Comparison of ENCODE assay signal across 23 cellular contexts in genomic region chr15:28271697-28272250, GRCh38.
"Had no signal": no experiment of that assay in that cellular context is flagged by ENCODE, and none has a peak within 500 bp of the region (broad histone marks: within the 10 kb centered on the region; RNA-seq: fewer than 3 reads in every experiment).

No MANE protein-coding gene starts in this region.

- FAIRE-seq: kidney had no signal

- ATAC-seq: effector memory CD8-positive, alpha-beta T cell; esophagus mucosa; gastrocnemius medialis; left colon; left ventricle myocardium superior; lower lobe of right lung; naive thymus-derived CD8-positive, alpha-beta T cell; right cardiac atrium; stimulated activated naive B cell treated with anti-CD40 and anti-IgM and Interleukin-4, amounts not matched to agents 10 μg/mL and 1 μg/mL and 100 μg/mL, for 72 hours; stimulated activated naive CD8-positive, alpha-beta T cell treated with anti-CD3 and anti-CD28 coated beads, Interleukin-15, amount 100 ng/mL, for 72 hours had no signal

- DNase-seq: colonic mucosa; effector memory CD8-positive, alpha-beta T cell; foreskin fibroblast; gastrocnemius medialis; head of caudate nucleus; kidney; left colon; left ventricle myocardium superior; lower lobe of right lung; naive thymus-derived CD8-positive, alpha-beta T cell; occipital lobe; ovary; right cardiac atrium; stimulated activated CD4-positive, alpha-beta T cell treated with anti-CD3 and anti-CD28 coated beads, Interleukin-15, amount 100 ng/mL, for 24 hours; stimulated activated CD4-positive, alpha-beta T cell treated with anti-CD3 and anti-CD28 coated beads, Interleukin-2, amount 100 ng/mL, for 48 hours; stimulated activated naive B cell treated with anti-CD40 and anti-IgM and Interleukin-4, amounts not matched to agents 10 μg/mL and 1 μg/mL and 100 μg/mL, for 72 hours; stimulated activated naive CD8-positive, alpha-beta T cell treated with anti-CD3 and anti-CD28 coated beads, Interleukin-15, amount 100 ng/mL, for 72 hours; trophoblast cell had no signal

- H3K4me3 ChIP-seq: cardiac muscle cell, colonic mucosa, gastrocnemius medialis, lower lobe of right lung, ovary, prostate gland, skin epidermis, suprapubic skin had no signal
